ENCODE assay signal across 16 cellular contexts in genomic region chr9:87612536-87612935, GRCh38.
"Had no signal": no experiment of that assay in that cellular context is flagged by ENCODE, and none has a peak within 500 bp of the region (broad histone marks: within the 10 kb centered on the region; RNA-seq: fewer than 3 reads in every experiment).

No MANE protein-coding gene starts in this region.

- H3K27ac ChIP-seq: ascending aorta, prostate gland had no signal

- H3K27me3 ChIP-seq: ascending aorta had no signal

- H3K4me1 ChIP-seq: ascending aorta, prostate gland had no signal

- H3K4me3 ChIP-seq: ascending aorta, lung, prostate gland had no signal

- H3K9me3 Mint-ChIP-seq: activated CD8-positive, alpha-beta T cell treated with anti-CD3 and anti-CD28 coated beads for 36 hours had no signal

- H3K4me1 Mint-ChIP-seq: naive B cell, T-cell had no signal

- H3K9me3 ChIP-seq: ascending aorta, prostate gland had no signal

- H3K36me3 Mint-ChIP-seq: naive B cell, T-cell had no signal

- DNase-seq: activated CD4-positive, alpha-beta T cell treated with anti-CD3 and anti-CD28 coated beads for 36 hours; activated CD8-positive, alpha-beta memory T cell treated with anti-CD3 and anti-CD28 coated beads, Interleukin-2, amount 50 U/mL, for 4 hours; activated CD8-positive, alpha-beta T cell treated with anti-CD3 and anti-CD28 coated beads for 36 hours; activated T-cell treated with anti-CD3 and anti-CD28 coated beads, Interleukin-2, amount 50 U/mL, for 72 hours; effector memory CD8-positive, alpha-beta T cell; kidney; naive B cell; stimulated activated CD4-positive, alpha-beta T cell treated with anti-CD3 and anti-CD28 coated beads, Interleukin-2, amount 100 ng/mL, for 24 hours; stimulated activated naive CD4-positive, alpha-beta T cell; T-cell; T1000 had no signal

- H3K4me3 Mint-ChIP-seq: activated CD4-positive, alpha-beta T cell treated with anti-CD3 and anti-CD28 coated beads for 36 hours; activated CD8-positive, alpha-beta T cell treated with anti-CD3 and anti-CD28 coated beads for 36 hours; activated T-cell treated with anti-CD3 and anti-CD28 coated beads, Interleukin-2, amount 50 U/mL, for 72 hours; effector memory CD8-positive, alpha-beta T cell; naive B cell; T-cell had no signal

- ATAC-seq: activated CD4-positive, alpha-beta T cell treated with anti-CD3 and anti-CD28 coated beads for 36 hours; activated CD8-positive, alpha-beta T cell treated with anti-CD3 and anti-CD28 coated beads for 36 hours; activated T-cell treated with anti-CD3 and anti-CD28 coated beads, Interleukin-2, amount 50 U/mL, for 72 hours; effector memory CD8-positive, alpha-beta T cell; sciatic nerve; T-cell had no signal

- FAIRE-seq: colon, kidney had no signal

- H3K36me3 ChIP-seq: ascending aorta, prostate gland had no signal

- H3K27ac Mint-ChIP-seq: activated CD4-positive, alpha-beta T cell treated with anti-CD3 and anti-CD28 coated beads for 36 hours; activated CD8-positive, alpha-beta T cell treated with anti-CD3 and anti-CD28 coated beads for 36 hours; activated T-cell treated with anti-CD3 and anti-CD28 coated beads, Interleukin-2, amount 50 U/mL, for 72 hours; effector memory CD8-positive, alpha-beta T cell; naive B cell; T-cell had no signal
